Comparison of ENCODE assay signal across 9 cellular contexts in genomic region chr5:80754900-80755299, GRCh38.
DNase-seq lines count a peak whose midpoint lies in the region; ATAC-seq and TF ChIP-seq lines count a peak whose summit lies in the region.
"Had no signal": no experiment of that assay in that cellular context is flagged by ENCODE, and none has a peak within 500 bp of the region (broad histone marks: within the 10 kb centered on the region; RNA-seq: fewer than 3 reads in every experiment).

No MANE protein-coding gene starts in this region.

- H2AFZ ChIP-seq in Karpas-422 (ENCODE audit: low read length): peak overlapping the region; percentile 63; the same call in 1 of the 2 replicates

- peak overlapping the region; percentile 61 for H3K4me2 ChIP-seq in Karpas-422 (ENCODE audit: low read depth, low read length, poor library complexity, severe bottlenecking)

- no peaks in the 10 kb centered on the region for H4K20me1 ChIP-seq in Karpas-422 (ENCODE audit: insufficient read depth, low read depth, low read length)

- peak overlapping the region; percentile 39 for H3K9ac ChIP-seq in Karpas-422 (ENCODE audit: low read length)

- peaks cover 12% of the 10 kb centered on the region for H3K4me1 Mint-ChIP-seq in chondrocyte (ENCODE audit: low read depth)

- DNase-seq in heart left ventricle: peak in 2 of 5 donors; percentile 22 to 26
- DNase-seq in right cardiac atrium: no peak
- DNase-seq in Karpas-422: peak; percentile 77
- peak; percentile 69 for DNase-seq in activated CD8-positive, alpha-beta memory T cell treated with anti-CD3 and anti-CD28 coated beads, Interleukin-2, amount 50 U/mL, for 48 hours
- DNase-seq in non-pigmented ciliary epithelial cell (ENCODE audit: low read depth): peak; percentile 43
- DNase-seq in kidney glomerular epithelial cell (lab: John Stamatoyannopoulos, UW): no peak
- DNase-seq in cerebellar nuclear complex (lab: John Stamatoyannopoulos, UW): no peak
- no peak for DNase-seq in chondrocyte (ENCODE audit: low spot score)

- TF ChIP-seq CTCF in heart left ventricle (IDR thresholded peaks at IDR 0.05) (no peak), chondrocyte (IDR thresholded peaks at IDR 0.05) (no peak)

- H3K27ac Mint-ChIP-seq in chondrocyte (ENCODE audit: unreplicated experiment): no peak overlapping the region

- H3K27ac ChIP-seq in heart left ventricle: peak overlapping the region in 1 of 12 donors; percentile 66
- no peak overlapping the region for H3K27ac ChIP-seq in right cardiac atrium (ENCODE audit: low read length)
- H3K27ac ChIP-seq in Karpas-422 (ENCODE audit: low read length): peak overlapping the region; percentile 70
- H3K27ac ChIP-seq: VCaP had no signal

- peaks cover 5% of the 10 kb centered on the region; the same call in 1 of the 2 replicates for H3K79me2 ChIP-seq in Karpas-422 (ENCODE audit: low read length)

- H3K9me3 ChIP-seq in heart left ventricle: no peaks in the 10 kb centered on the region
- H3K9me3 ChIP-seq in right cardiac atrium (ENCODE audit: control insufficient read depth, low read length): no peaks in the 10 kb centered on the region
- H3K9me3 ChIP-seq in Karpas-422 (ENCODE audit: low read length): no peaks in the 10 kb centered on the region

- no peaks in the 10 kb centered on the region for H3K9me2 ChIP-seq in Karpas-422 (replicated peaks; ENCODE audit: insufficient read depth, low read length)

- no peaks in the 10 kb centered on the region for H3K9me3 Mint-ChIP-seq in chondrocyte (ENCODE audit: low read depth)

- intact Hi-C loops in heart left ventricle (cut with DNase I): no loop called here
- intact Hi-C loops in right cardiac atrium (cut with DNase I): no loop called here

- no peaks in the 10 kb centered on the region for H3K27me3 Mint-ChIP-seq in chondrocyte (ENCODE audit: low read depth)

- peaks cover 0 to 28% (median 0%) of the 10 kb centered on the region in 12 donors for H3K4me1 ChIP-seq in heart left ventricle
- H3K4me1 ChIP-seq in right cardiac atrium (ENCODE audit: control insufficient read depth, insufficient read depth, low read length): no peaks in the 10 kb centered on the region
- peaks cover 19% of the 10 kb centered on the region for H3K4me1 ChIP-seq in Karpas-422 (ENCODE audit: low read length)

- no peak overlapping the region for H3K4me3 Mint-ChIP-seq in chondrocyte (ENCODE audit: unreplicated experiment)

- WGBS in heart left ventricle, 4 donors: 46 to 62% (median 53%) methylated on average over 7 of the region's 7 CpGs
- WGBS in right cardiac atrium: 58% methylated on average over 7 of the region's 7 CpGs

- peaks cover 4% of the 10 kb centered on the region for H3K36me3 Mint-ChIP-seq in chondrocyte (ENCODE audit: low read depth)

- TF ChIP-seq POLR2A in heart left ventricle (IDR thresholded peaks at IDR 0.05): no peak

- H3K27me3 ChIP-seq in heart left ventricle (no peaks in the 10 kb centered on the region), right cardiac atrium (ENCODE audit: control insufficient read depth, insufficient read depth) (no peaks in the 10 kb centered on the region), Karpas-422 (ENCODE audit: low read length) (no peaks in the 10 kb centered on the region)

- H3K4me3 ChIP-seq in heart left ventricle (peak overlapping the region in 1 of 12 donors; percentile 13), right cardiac atrium (ENCODE audit: low read length) (no peak overlapping the region), Karpas-422 (ENCODE audit: low read length) (peak overlapping the region; percentile 37)

- H3K36me3 ChIP-seq in heart left ventricle (peaks cover 0 to 16% (median 3%) of the 10 kb centered on the region in 9 donors), Karpas-422 (ENCODE audit: insufficient read depth, low read length) (0 out of 2 replicates have a peak, but pooled peaks cover 7% of the 10 kb centered on the region)

- ATAC-seq in heart left ventricle (peak in 3 of 4 donors; percentile 54 to 82 (median 65)), right cardiac atrium (no peak)

Comparison
In these comparisons a context has a peak if more than half of its experiments do, and no peak if none do; other contexts are left out.
1. ATAC-seq: peak in heart left ventricle (3 of 4); none in right cardiac atrium (0 of 2).
2. DNase-seq: peak in Karpas-422 (single experiment), activated CD8-positive, alpha-beta memory T cell treated with anti-CD3 and anti-CD28 coated beads, Interleukin-2, amount 50 U/mL, for 48 hours (single experiment) and non-pigmented ciliary epithelial cell (single experiment); none in right cardiac atrium (0 of 3), kidney glomerular epithelial cell (single experiment), cerebellar nuclear complex (0 of 2) and chondrocyte (single experiment).